1 cellular context compared by ENCODE assay signal in the genomic region with DNA sequence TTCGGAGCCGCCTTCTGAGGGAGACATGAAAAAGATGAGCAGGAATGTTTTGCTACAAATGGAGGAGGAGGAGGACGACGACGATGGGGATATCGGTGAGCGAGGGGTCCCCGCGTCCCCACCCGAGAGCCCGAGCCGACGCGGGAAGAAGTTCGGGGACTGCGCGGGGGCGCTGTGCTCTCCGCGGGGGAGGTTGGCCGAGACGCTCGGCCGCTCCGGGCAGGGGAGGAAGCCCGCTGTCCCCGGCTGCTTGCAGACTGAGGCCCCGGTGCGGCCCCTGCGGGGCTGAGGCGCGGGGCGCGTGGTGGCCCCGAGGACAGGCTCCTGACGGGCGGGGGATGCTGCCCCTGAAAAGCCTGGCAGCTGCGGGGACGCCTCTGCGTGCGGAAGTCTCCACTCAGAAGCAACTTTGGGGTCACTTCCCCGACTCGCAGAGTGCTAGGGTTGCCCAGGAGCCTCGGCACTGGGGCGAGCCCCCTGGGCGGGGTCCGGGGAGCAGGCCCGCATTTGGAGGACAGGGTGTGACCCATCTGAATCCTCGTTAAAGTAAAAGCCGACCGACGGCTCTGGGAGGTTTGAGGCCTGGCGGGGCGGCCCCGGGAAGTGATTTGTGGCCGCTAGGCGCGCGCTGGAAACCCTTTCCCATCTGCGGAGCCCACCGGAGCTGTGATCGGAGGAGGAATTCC.
TF ChIP-seq lines count a peak whose summit lies in the region.

No MANE protein-coding gene starts in this region.

TF ChIP-seq in GM23338, 12 proteins besides CTCF, POLR2A, EP300 and RAD21 (continued from another document):
- TF ChIP-seq ZNF462 (CRISPR knock-in tag; IDR thresholded peaks at IDR 0.05) (no peak), REST (IDR thresholded peaks at IDR 0.05; ENCODE audit: unreplicated experiment) (no peak), POLR2AphosphoS5 (IDR thresholded peaks at IDR 0.05; ENCODE audit: low read depth) (no peak; the same call in 1 of the 2 replicates), EZH2 (IDR thresholded peaks at IDR 0.05; ENCODE audit: low read depth, unreplicated experiment) (no peak), EZH2phosphoT487 (IDR thresholded peaks at IDR 0.05; ENCODE audit: unreplicated experiment) (no peak), CREB1 (CRISPR knock-in tag; IDR thresholded peaks at IDR 0.05; ENCODE audit: low read depth) (no peak), ZNF114 (CRISPR knock-in tag; IDR thresholded peaks at IDR 0.05) (no peak)
- TF ChIP-seq, protein P1, sequence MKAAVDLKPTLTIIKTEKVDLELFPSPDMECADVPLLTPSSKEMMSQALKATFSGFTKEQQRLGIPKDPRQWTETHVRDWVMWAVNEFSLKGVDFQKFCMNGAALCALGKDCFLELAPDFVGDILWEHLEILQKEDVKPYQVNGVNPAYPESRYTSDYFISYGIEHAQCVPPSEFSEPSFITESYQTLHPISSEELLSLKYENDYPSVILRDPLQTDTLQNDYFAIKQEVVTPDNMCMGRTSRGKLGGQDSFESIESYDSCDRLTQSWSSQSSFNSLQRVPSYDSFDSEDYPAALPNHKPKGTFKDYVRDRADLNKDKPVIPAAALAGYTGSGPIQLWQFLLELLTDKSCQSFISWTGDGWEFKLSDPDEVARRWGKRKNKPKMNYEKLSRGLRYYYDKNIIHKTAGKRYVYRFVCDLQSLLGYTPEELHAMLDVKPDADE (IDR thresholded peaks at IDR 0.05): no peak
